ENCODE assay signal across 16 cellular contexts in genomic region chr1:219374167-219374566, GRCh38.
DNase-seq lines count a peak whose midpoint lies in the region; TF ChIP-seq lines count a peak whose summit lies in the region.
"Had no signal": no experiment of that assay in that cellular context is flagged by ENCODE, and none has a peak within 500 bp of the region (broad histone marks: within the 10 kb centered on the region; RNA-seq: fewer than 3 reads in every experiment).

No MANE protein-coding gene starts in this region.

- no peak overlapping the region for H2AFZ ChIP-seq in mesenchymal stem cell (ENCODE audit: low read depth, low read length)

- H3K27me3 ChIP-seq in MG63 = no peaks in the 10 kb centered on the region
- no peaks in the 10 kb centered on the region for H3K27me3 ChIP-seq in mesenchymal stem cell (ENCODE audit: control insufficient read depth in 1 of 2, insufficient read depth in 1 of 2, low read length in 2 of 2)
- H3K27me3 ChIP-seq in left ventricle myocardium inferior (ENCODE audit: low read depth) = no peaks in the 10 kb centered on the region

- no peak overlapping the region for H3K4me2 ChIP-seq in mesenchymal stem cell (ENCODE audit: low read length, poor library complexity, severe bottlenecking)

- no peak overlapping the region for H2AK5ac ChIP-seq in mesenchymal stem cell (ENCODE audit: low read length, severe bottlenecking)

- H3K27ac ChIP-seq in mesenchymal stem cell (ENCODE audit: low read length, poor library complexity, severe bottlenecking) (peak overlapping the region; percentile 89), left ventricle myocardium inferior (replicated peaks) (no peak overlapping the region)
- H3K27ac ChIP-seq: C4-2B had no signal

- H3K9me3 ChIP-seq in MG63 = no peaks in the 10 kb centered on the region; the same call in 1 of the 2 replicates
- no peaks in the 10 kb centered on the region for H3K9me3 ChIP-seq in mesenchymal stem cell (ENCODE audit: control insufficient read depth, low read length)
- no peaks in the 10 kb centered on the region for H3K9me3 ChIP-seq in left ventricle myocardium inferior (replicated peaks)
- H3K9me3 ChIP-seq: Caco-2, HAP-1 had no signal

- H4K8ac ChIP-seq in mesenchymal stem cell (ENCODE audit: low read length) = no peak overlapping the region

- H3K4ac ChIP-seq in mesenchymal stem cell (ENCODE audit: low read depth in 1 of 2, low read length in 2 of 2) = no peak overlapping the region

- peak; percentile 9 for DNase-seq in MG63
- DNase-seq in fibroblast of gingiva (ENCODE audit: low read depth) = peak; percentile 71
- DNase-seq in mesenchymal stem cell = no peak
- no peak for DNase-seq in left ventricle myocardium inferior
- no peak for DNase-seq in middle frontal gyrus (ENCODE audit: extremely low spot score, low spot score)
- DNase-seq in T-helper 1 cell = no peak
- DNase-seq: ACHN; AML-193; Caco-2; CD4-positive, alpha-beta T cell; DMS153; DMS79; GF-D8 had no signal

- H3K4me1 ChIP-seq in mesenchymal stem cell (ENCODE audit: control insufficient read depth, insufficient read depth, low read depth, low read length) (peaks cover 2% of the 10 kb centered on the region), left ventricle myocardium inferior (no peaks in the 10 kb centered on the region)
- H3K4me1 ChIP-seq: Caco-2 had no signal

- peak overlapping the region; percentile 64 for H3K9ac ChIP-seq in mesenchymal stem cell (ENCODE audit: low read length)

- H3K18ac ChIP-seq in mesenchymal stem cell (ENCODE audit: low read depth in 1 of 2, low read length in 2 of 2) = no peak overlapping the region

- H2BK15ac ChIP-seq in mesenchymal stem cell (ENCODE audit: low read depth, poor library complexity, severe bottlenecking) = no peak overlapping the region

- H2BK5ac ChIP-seq in mesenchymal stem cell (ENCODE audit: low read depth, low read length, poor library complexity, severe bottlenecking) = no peak overlapping the region

- intact Hi-C loops in left ventricle myocardium inferior (cut with micrococcal nuclease) = no loop called here

- H3K36me3 ChIP-seq in MG63 (no peaks in the 10 kb centered on the region), mesenchymal stem cell (ENCODE audit: control insufficient read depth in 1 of 2, insufficient read depth in 2 of 2, low read depth in 1 of 2, low read length in 2 of 2) (no peaks in the 10 kb centered on the region), left ventricle myocardium inferior (no peaks in the 10 kb centered on the region)
- H3K36me3 ChIP-seq: HAP-1 had no signal

- H3K79me1 ChIP-seq in mesenchymal stem cell (replicated peaks; ENCODE audit: low read length, poor library complexity, severe bottlenecking) = no peaks in the 10 kb centered on the region

- H3K23ac ChIP-seq in mesenchymal stem cell (ENCODE audit: low read length in 2 of 2) = no peak overlapping the region

- H3K14ac ChIP-seq in mesenchymal stem cell (ENCODE audit: low read length in 2 of 2) = no peak overlapping the region

- no peak for TF ChIP-seq CTCF in left ventricle myocardium inferior (IDR thresholded peaks at IDR 0.05; ENCODE audit: borderline replicate concordance)

- H2BK12ac ChIP-seq in mesenchymal stem cell (ENCODE audit: low read length in 2 of 2) = no peak overlapping the region

- no peak overlapping the region for H2BK120ac ChIP-seq in mesenchymal stem cell (ENCODE audit: low read depth, low read length)

- WGBS in mesenchymal stem cell = 100% methylated on average over 3 of the region's 4 CpGs

- no peak overlapping the region for H4K91ac ChIP-seq in mesenchymal stem cell (ENCODE audit: low read length)

- H3K4me3 ChIP-seq in MG63 (no peak overlapping the region), mesenchymal stem cell (ENCODE audit: insufficient read depth in 1 of 2, low read depth in 1 of 2, low read length in 2 of 2) (no peak overlapping the region), left ventricle myocardium inferior (no peak overlapping the region)
- H3K4me3 ChIP-seq: HAP-1, K562 had no signal

Comparison
In these comparisons a context has a peak if more than half of its experiments do, and no peak if none do; other contexts are left out.
1. DNase-seq: peak in MG63 (single experiment) and fibroblast of gingiva (single experiment); none in mesenchymal stem cell (single experiment), left ventricle myocardium inferior (single experiment), middle frontal gyrus (single experiment) and T-helper 1 cell (0 of 5).